Comparison of ENCODE assay signal across 9 cellular contexts in genomic region chr2:27320958-27321543, GRCh38. TPM values are rescaled to one million over a fixed set of nuclear protein-coding genes. Genes with fewer than 3 reads are reported as not detected.
DNase-seq lines count a peak whose midpoint lies in the region; ATAC-seq, FAIRE-seq and TF ChIP-seq lines count a peak whose summit lies in the region.
"Had no signal": no experiment of that assay in that cellular context is flagged by ENCODE, and none has a peak within 500 bp of the region (broad histone marks: within the 10 kb centered on the region; RNA-seq: fewer than 3 reads in every experiment).

No MANE protein-coding gene starts in this region.

- H3K27ac Mint-ChIP-seq in CD4-positive, alpha-beta memory T cell = peak overlapping the region in 5 of 7 donors; percentile 6 to 83 (median 72)
- no peak overlapping the region for H3K27ac Mint-ChIP-seq in activated naive CD8-positive, alpha-beta T cell treated with anti-CD3 and anti-CD28 coated beads, Interleukin-2, amount 50 U/mL, for 24 hours

- H3K9ac ChIP-seq in HUES6 (ENCODE audit: low read length) = peak overlapping the region; percentile 20

- H3K27ac ChIP-seq in CD4-positive, alpha-beta memory T cell (ENCODE audit: low read depth, low read length) = no peak overlapping the region
- H3K27ac ChIP-seq in HUES6 (ENCODE audit: low read depth, low read length) = no peak overlapping the region
- no peak overlapping the region for H3K27ac ChIP-seq in suprapubic skin

- no peak overlapping the region for H3K4me3 ChIP-seq in CD4-positive, alpha-beta memory T cell (ENCODE audit: low read length in 2 of 2)
- peak overlapping the region; percentile 10; the same call in 1 of the 2 replicates for H3K4me3 ChIP-seq in HUES6 (ENCODE audit: low read depth, low read length)
- H3K4me3 ChIP-seq in suprapubic skin = no peak overlapping the region

- no peaks in the 10 kb centered on the region for H3K27me3 ChIP-seq in CD4-positive, alpha-beta memory T cell (ENCODE audit: insufficient read depth, low read length)
- H3K27me3 ChIP-seq in HUES6 (ENCODE audit: control insufficient read depth, insufficient read depth, low read length) (no peaks in the 10 kb centered on the region), suprapubic skin (no peaks in the 10 kb centered on the region)

- FAIRE-seq in frontal cortex (lab: Jason Lieb, UNC) = no peak

- H3K9me3 ChIP-seq in CD4-positive, alpha-beta memory T cell (ENCODE audit: control insufficient read depth in 1 of 2, low read length in 2 of 2) = no peaks in the 10 kb centered on the region
- H3K9me3 ChIP-seq in HUES6 (ENCODE audit: control insufficient read depth, insufficient read depth, low read depth, low read length) (no peaks in the 10 kb centered on the region), suprapubic skin (no peaks in the 10 kb centered on the region)

- H3K27me3 Mint-ChIP-seq in CD4-positive, alpha-beta memory T cell = no peaks in the 10 kb centered on the region
- no peaks in the 10 kb centered on the region for H3K27me3 Mint-ChIP-seq in activated naive CD8-positive, alpha-beta T cell treated with anti-CD3 and anti-CD28 coated beads, Interleukin-2, amount 50 U/mL, for 24 hours
- H3K27me3 Mint-ChIP-seq: naive B cell had no signal

- H3K36me3 ChIP-seq in CD4-positive, alpha-beta memory T cell (ENCODE audit: insufficient read depth, low read length) = no peaks in the 10 kb centered on the region
- peaks cover 5% of the 10 kb centered on the region for H3K36me3 ChIP-seq in HUES6 (ENCODE audit: control insufficient read depth, insufficient read depth, low read length)
- peaks cover 3% of the 10 kb centered on the region for H3K36me3 ChIP-seq in suprapubic skin

- peaks cover 25% of the 10 kb centered on the region for H3K4me1 ChIP-seq in CD4-positive, alpha-beta memory T cell (ENCODE audit: insufficient read depth, low read length)
- H3K4me1 ChIP-seq in HUES6 (ENCODE audit: control insufficient read depth, insufficient read depth, low read length) = peaks cover 18% of the 10 kb centered on the region
- peaks cover 18% of the 10 kb centered on the region for H3K4me1 ChIP-seq in suprapubic skin

- H3K9me3 Mint-ChIP-seq in CD4-positive, alpha-beta memory T cell = peaks cover 0 to 2% (median 0%) of the 10 kb centered on the region in 8 donors
- H3K9me3 Mint-ChIP-seq in activated naive CD8-positive, alpha-beta T cell treated with anti-CD3 and anti-CD28 coated beads, Interleukin-2, amount 50 U/mL, for 24 hours = no peaks in the 10 kb centered on the region
- H3K9me3 Mint-ChIP-seq: naive B cell had no signal

- no peak for TF ChIP-seq POLR2A in suprapubic skin (IDR thresholded peaks at IDR 0.05)

- no peak for ATAC-seq in activated naive CD8-positive, alpha-beta T cell treated with anti-CD3 and anti-CD28 coated beads, Interleukin-2, amount 50 U/mL, for 24 hours
- ATAC-seq in HG03469 (IDR thresholded peaks at IDR 0.05; ENCODE audit: unreplicated experiment) = no peak

- intact Hi-C loops in CD4-positive, alpha-beta memory T cell (cut with micrococcal nuclease) = no loop called here

- peaks cover 5 to 21% of the 10 kb centered on the region in 2 donors for H3K36me3 Mint-ChIP-seq in CD4-positive, alpha-beta memory T cell
- peaks cover 7% of the 10 kb centered on the region for H3K36me3 Mint-ChIP-seq in activated naive CD8-positive, alpha-beta T cell treated with anti-CD3 and anti-CD28 coated beads, Interleukin-2, amount 50 U/mL, for 24 hours (ENCODE audit: low read depth)

- CTCF ChIA-PET in CD4-positive, alpha-beta memory T cell (lab: Charles Lee; ENCODE audit: partially characterized antibody) = interaction anchor here (3.5 kb wide), 1 partner anchor 17 kb away, joined by 29 read pairs; no protein-coding TSS in a partner anchor

- 42% methylated on average over 8 of the region's 8 CpGs for WGBS in suprapubic skin

- TF ChIP-seq EP300 in suprapubic skin (IDR thresholded peaks at IDR 0.05) = no peak

- peaks cover 12 to 28% (median 18%) of the 10 kb centered on the region in 4 donors for H3K4me1 Mint-ChIP-seq in CD4-positive, alpha-beta memory T cell
- H3K4me1 Mint-ChIP-seq in activated naive CD8-positive, alpha-beta T cell treated with anti-CD3 and anti-CD28 coated beads, Interleukin-2, amount 50 U/mL, for 24 hours = peaks cover 19% of the 10 kb centered on the region

- H3K4me3 Mint-ChIP-seq in CD4-positive, alpha-beta memory T cell = peak overlapping the region in 3 of 8 donors; percentile 46 to 100 (median 96)
- peak overlapping the region; percentile 99 for H3K4me3 Mint-ChIP-seq in activated naive CD8-positive, alpha-beta T cell treated with anti-CD3 and anti-CD28 coated beads, Interleukin-2, amount 50 U/mL, for 24 hours

- TF ChIP-seq CTCF in suprapubic skin (IDR thresholded peaks at IDR 0.05) = peak; percentile 12

- POLR2A ChIA-PET in CD4-positive, alpha-beta memory T cell (lab: Charles Lee; ENCODE audit: partially characterized antibody) = no interaction called here

- DNase-seq in CD4-positive, alpha-beta memory T cell = no peak
- no peak for DNase-seq in activated naive CD8-positive, alpha-beta T cell treated with anti-CD3 and anti-CD28 coated beads, Interleukin-2, amount 50 U/mL, for 24 hours
- DNase-seq in hepatic stellate cell (ENCODE audit: low spot score) (peak; percentile 93), suprapubic skin (ENCODE audit: low spot score in 2 of 2) (no peak), NCI-H524 treated with DMSO at 0.1 percent for 48 hours (lab: John Stamatoyannopoulos, UW) (no peak), frontal cortex (ENCODE audit: low spot score in 2 of 2) (no peak)
- DNase-seq: naive B cell had no signal

RNA-seq across cellular contexts. Expression of gene MPV17, which starts 1.8 kb away (rescaled TPM):
- 10 to 100 TPM; 89.3 to 93.3 TPM for total RNA-seq in CD4-positive, alpha-beta memory T cell
- 100 to 1,000 TPM; 125 to 162 TPM for polyA plus RNA-seq in CD4-positive, alpha-beta memory T cell
- 10 to 100 TPM; 51.8 to 87.5 (median 68.4) TPM for total RNA-seq in suprapubic skin
- total RNA-seq in frontal cortex = 41.6 TPM

RNA-seq across cellular contexts. Expression of gene UCN, which starts 12.8 kb away (rescaled TPM):
- total RNA-seq in CD4-positive, alpha-beta memory T cell = 1 to 10 TPM; 5.1 to 5.4 TPM
- polyA plus RNA-seq in CD4-positive, alpha-beta memory T cell = under 1 TPM in 1 of 2 donors, not detected in 1; 0.84 TPM
- total RNA-seq in suprapubic skin (1 to 10 TPM in 2 of 4 donors, not detected in 2; 2.1 to 3.9 TPM), frontal cortex (1.2 TPM)

RNA-seq across cellular contexts. Expression of gene GTF3C2, which starts 35.5 kb away (rescaled TPM):
- total RNA-seq in CD4-positive, alpha-beta memory T cell = 10 to 100 TPM; 82.9 to 90.8 TPM
- polyA plus RNA-seq in CD4-positive, alpha-beta memory T cell = 10 to 100 TPM; 37.7 to 51.8 TPM
- total RNA-seq in suprapubic skin = 100 to 1,000 TPM in 1 of 4 donors, 10 to 100 TPM in 3; 53.8 to 160 (median 75.9) TPM
- 37.5 TPM for total RNA-seq in frontal cortex

RNA-seq across cellular contexts. Expression of gene TRIM54, which starts 38.8 kb away (rescaled TPM):
- under 1 TPM in 1 of 2 experiments, not detected in 1; 0.17 TPM for total RNA-seq in CD4-positive, alpha-beta memory T cell
- not detected for polyA plus RNA-seq in CD4-positive, alpha-beta memory T cell
- total RNA-seq in suprapubic skin (not detected), frontal cortex (not detected)

RNA-seq across cellular contexts. Expression of gene DNAJC5G, which starts 45.8 kb away (rescaled TPM):
- not detected for total RNA-seq in CD4-positive, alpha-beta memory T cell
- not detected for polyA plus RNA-seq in CD4-positive, alpha-beta memory T cell
- total RNA-seq in suprapubic skin (not detected), frontal cortex (not detected)
